Comparison of ENCODE assay signal across 1 cellular context in genomic region chr22:50327711-50328019, GRCh38.
TF ChIP-seq lines count a peak whose summit lies in the region.

No MANE protein-coding gene starts in this region.

TF ChIP-seq in HCT116, 20 proteins besides CTCF, POLR2A, EP300 and RAD21 (continued from another document):
- TF ChIP-seq REST (IDR thresholded peaks at IDR 0.05; ENCODE audit: low read depth) (no peak), EGR1 (IDR thresholded peaks at IDR 0.05; ENCODE audit: low read depth) (no peak), SRF (IDR thresholded peaks at IDR 0.05; ENCODE audit: low read depth) (no peak), EZH2phosphoT487 (IDR thresholded peaks at IDR 0.05; ENCODE audit: borderline replicate concordance) (no peak), SP1 (IDR thresholded peaks at IDR 0.05; ENCODE audit: low read depth) (no peak), EZH2 (IDR thresholded peaks at IDR 0.05) (no peak), FOSL1 (IDR thresholded peaks at IDR 0.05; ENCODE audit: low read depth) (no peak), ZFX (IDR thresholded peaks at IDR 0.05) (no peak), POLR2AphosphoS5 (IDR thresholded peaks at IDR 0.05; ENCODE audit: low read depth, low read length) (no peak), TCF7L2 (IDR thresholded peaks at IDR 0.05; ENCODE audit: borderline replicate concordance, extremely low read depth, insufficient read depth, insufficient read length) (no peak), CEBPB (IDR thresholded peaks at IDR 0.05; ENCODE audit: low read depth) (no peak)
- TF ChIP-seq, protein P1, sequence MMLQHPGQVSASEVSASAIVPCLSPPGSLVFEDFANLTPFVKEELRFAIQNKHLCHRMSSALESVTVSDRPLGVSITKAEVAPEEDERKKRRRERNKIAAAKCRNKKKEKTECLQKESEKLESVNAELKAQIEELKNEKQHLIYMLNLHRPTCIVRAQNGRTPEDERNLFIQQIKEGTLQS (IDR thresholded peaks at IDR 0.05), result no peak
- TF ChIP-seq, protein P2, sequence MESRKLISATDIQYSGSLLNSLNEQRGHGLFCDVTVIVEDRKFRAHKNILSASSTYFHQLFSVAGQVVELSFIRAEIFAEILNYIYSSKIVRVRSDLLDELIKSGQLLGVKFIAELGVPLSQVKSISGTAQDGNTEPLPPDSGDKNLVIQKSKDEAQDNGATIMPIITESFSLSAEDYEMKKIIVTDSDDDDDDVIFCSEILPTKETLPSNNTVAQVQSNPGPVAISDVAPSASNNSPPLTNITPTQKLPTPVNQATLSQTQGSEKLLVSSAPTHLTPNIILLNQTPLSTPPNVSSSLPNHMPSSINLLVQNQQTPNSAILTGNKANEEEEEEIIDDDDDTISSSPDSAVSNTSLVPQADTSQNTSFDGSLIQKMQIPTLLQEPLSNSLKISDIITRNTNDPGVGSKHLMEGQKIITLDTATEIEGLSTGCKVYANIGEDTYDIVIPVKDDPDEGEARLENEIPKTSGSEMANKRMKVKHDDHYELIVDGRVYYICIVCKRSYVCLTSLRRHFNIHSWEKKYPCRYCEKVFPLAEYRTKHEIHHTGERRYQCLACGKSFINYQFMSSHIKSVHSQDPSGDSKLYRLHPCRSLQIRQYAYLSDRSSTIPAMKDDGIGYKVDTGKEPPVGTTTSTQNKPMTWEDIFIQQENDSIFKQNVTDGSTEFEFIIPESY (IDR thresholded peaks at IDR 0.05; ENCODE audit: extremely low read depth, insufficient replicate concordance, low read length), result no peak
- TF ChIP-seq, protein P3, sequence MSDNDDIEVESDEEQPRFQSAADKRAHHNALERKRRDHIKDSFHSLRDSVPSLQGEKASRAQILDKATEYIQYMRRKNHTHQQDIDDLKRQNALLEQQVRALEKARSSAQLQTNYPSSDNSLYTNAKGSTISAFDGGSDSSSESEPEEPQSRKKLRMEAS (IDR thresholded peaks at IDR 0.05), result no peak
